2 cellular contexts compared by ENCODE assay signal in genomic region chr1:109197163-109198042, GRCh38.
A peak's percentile ranks its signal among the peaks of the same experiment; 100 is the strongest.
TF ChIP-seq lines count a peak whose summit lies in the region.

No MANE protein-coding gene starts in this region.

TF ChIP-seq in HEK293, 187 proteins besides CTCF, POLR2A, EP300 and RAD21 (continued from another document and continues in another):
- TF ChIP-seq ZNF488 (tag by site-specific recombination; IDR thresholded peaks at IDR 0.05) (no peak), KLF8 (tag by site-specific recombination; IDR thresholded peaks at IDR 0.05) (no peak), TRIM28 (IDR thresholded peaks at IDR 0.05; ENCODE audit: borderline replicate concordance, low read length) (no peak), ZSCAN30 (tag by site-specific recombination; IDR thresholded peaks at IDR 0.05) (no peak), ZNF560 (tag by site-specific recombination; IDR thresholded peaks at IDR 0.05; ENCODE audit: borderline replicate concordance) (no peak), ZBTB21 (tag by site-specific recombination; IDR thresholded peaks at IDR 0.05) (no peak), ZNF514 (tag by site-specific recombination; IDR thresholded peaks at IDR 0.05) (no peak), PRDM4 (tag by site-specific recombination; IDR thresholded peaks at IDR 0.05) (no peak), ZNF274 (IDR thresholded peaks at IDR 0.05; ENCODE audit: low read length) (no peak), ZNF274 (tag by site-specific recombination; IDR thresholded peaks at IDR 0.05; ENCODE audit: borderline replicate concordance) (no peak), ZBTB17 (tag by site-specific recombination; IDR thresholded peaks at IDR 0.05) (peak; percentile 89; the same call in 1 of the 2 replicates), GLIS2 (tag by site-specific recombination; IDR thresholded peaks at IDR 0.05) (peak; percentile 38; the same call in 1 of the 2 replicates), ZNF394 (tag by site-specific recombination; IDR thresholded peaks at IDR 0.05; ENCODE audit: borderline replicate concordance) (no peak), ZNF433 (tag by site-specific recombination; IDR thresholded peaks at IDR 0.05; ENCODE audit: low read depth) (no peak), ZXDB (tag by site-specific recombination; IDR thresholded peaks at IDR 0.05) (no peak), BCL6B (tag by site-specific recombination; IDR thresholded peaks at IDR 0.05) (no peak), ZNF626 (tag by site-specific recombination; IDR thresholded peaks at IDR 0.05) (no peak), REPIN1 (tag by site-specific recombination; IDR thresholded peaks at IDR 0.05; ENCODE audit: low read depth) (no peak), ZNF362 (tag by site-specific recombination; IDR thresholded peaks at IDR 0.05) (0 out of 2 replicates have a peak, but pooled peaks have one; percentile 28), ZNF660 (tag by site-specific recombination; IDR thresholded peaks at IDR 0.05) (no peak), ZNF544 (tag by site-specific recombination; IDR thresholded peaks at IDR 0.05) (no peak), HOXD13 (CRISPR knock-in tag; IDR thresholded peaks at IDR 0.05; ENCODE audit: borderline replicate concordance) (no peak)
- TF ChIP-seq, protein P1, sequence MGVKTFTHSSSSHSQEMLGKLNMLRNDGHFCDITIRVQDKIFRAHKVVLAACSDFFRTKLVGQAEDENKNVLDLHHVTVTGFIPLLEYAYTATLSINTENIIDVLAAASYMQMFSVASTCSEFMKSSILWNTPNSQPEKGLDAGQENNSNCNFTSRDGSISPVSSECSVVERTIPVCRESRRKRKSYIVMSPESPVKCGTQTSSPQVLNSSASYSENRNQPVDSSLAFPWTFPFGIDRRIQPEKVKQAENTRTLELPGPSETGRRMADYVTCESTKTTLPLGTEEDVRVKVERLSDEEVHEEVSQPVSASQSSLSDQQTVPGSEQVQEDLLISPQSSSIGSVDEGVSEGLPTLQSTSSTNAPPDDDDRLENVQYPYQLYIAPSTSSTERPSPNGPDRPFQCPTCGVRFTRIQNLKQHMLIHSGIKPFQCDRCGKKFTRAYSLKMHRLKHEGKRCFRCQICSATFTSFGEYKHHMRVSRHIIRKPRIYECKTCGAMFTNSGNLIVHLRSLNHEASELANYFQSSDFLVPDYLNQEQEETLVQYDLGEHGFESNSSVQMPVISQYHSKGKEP (tag by site-specific recombination; IDR thresholded peaks at IDR 0.05) = no peak
- TF ChIP-seq, protein P2, sequence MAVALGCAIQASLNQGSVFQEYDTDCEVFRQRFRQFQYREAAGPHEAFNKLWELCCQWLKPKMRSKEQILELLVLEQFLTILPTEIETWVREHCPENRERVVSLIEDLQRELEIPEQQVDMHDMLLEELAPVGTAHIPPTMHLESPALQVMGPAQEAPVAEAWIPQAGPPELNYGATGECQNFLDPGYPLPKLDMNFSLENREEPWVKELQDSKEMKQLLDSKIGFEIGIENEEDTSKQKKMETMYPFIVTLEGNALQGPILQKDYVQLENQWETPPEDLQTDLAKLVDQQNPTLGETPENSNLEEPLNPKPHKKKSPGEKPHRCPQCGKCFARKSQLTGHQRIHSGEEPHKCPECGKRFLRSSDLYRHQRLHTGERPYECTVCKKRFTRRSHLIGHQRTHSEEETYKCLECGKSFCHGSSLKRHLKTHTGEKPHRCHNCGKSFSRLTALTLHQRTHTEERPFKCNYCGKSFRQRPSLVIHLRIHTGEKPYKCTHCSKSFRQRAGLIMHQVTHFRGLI (tag by site-specific recombination; IDR thresholded peaks at IDR 0.05) = no peak

TF ChIP-seq in HepG2, 621 proteins besides CTCF, POLR2A, EP300 and RAD21 (continued from another document and continues in another):
- TF ChIP-seq BRF2 (CRISPR knock-in tag; IDR thresholded peaks at IDR 0.05) = no peak
- TF ChIP-seq, protein P3, sequence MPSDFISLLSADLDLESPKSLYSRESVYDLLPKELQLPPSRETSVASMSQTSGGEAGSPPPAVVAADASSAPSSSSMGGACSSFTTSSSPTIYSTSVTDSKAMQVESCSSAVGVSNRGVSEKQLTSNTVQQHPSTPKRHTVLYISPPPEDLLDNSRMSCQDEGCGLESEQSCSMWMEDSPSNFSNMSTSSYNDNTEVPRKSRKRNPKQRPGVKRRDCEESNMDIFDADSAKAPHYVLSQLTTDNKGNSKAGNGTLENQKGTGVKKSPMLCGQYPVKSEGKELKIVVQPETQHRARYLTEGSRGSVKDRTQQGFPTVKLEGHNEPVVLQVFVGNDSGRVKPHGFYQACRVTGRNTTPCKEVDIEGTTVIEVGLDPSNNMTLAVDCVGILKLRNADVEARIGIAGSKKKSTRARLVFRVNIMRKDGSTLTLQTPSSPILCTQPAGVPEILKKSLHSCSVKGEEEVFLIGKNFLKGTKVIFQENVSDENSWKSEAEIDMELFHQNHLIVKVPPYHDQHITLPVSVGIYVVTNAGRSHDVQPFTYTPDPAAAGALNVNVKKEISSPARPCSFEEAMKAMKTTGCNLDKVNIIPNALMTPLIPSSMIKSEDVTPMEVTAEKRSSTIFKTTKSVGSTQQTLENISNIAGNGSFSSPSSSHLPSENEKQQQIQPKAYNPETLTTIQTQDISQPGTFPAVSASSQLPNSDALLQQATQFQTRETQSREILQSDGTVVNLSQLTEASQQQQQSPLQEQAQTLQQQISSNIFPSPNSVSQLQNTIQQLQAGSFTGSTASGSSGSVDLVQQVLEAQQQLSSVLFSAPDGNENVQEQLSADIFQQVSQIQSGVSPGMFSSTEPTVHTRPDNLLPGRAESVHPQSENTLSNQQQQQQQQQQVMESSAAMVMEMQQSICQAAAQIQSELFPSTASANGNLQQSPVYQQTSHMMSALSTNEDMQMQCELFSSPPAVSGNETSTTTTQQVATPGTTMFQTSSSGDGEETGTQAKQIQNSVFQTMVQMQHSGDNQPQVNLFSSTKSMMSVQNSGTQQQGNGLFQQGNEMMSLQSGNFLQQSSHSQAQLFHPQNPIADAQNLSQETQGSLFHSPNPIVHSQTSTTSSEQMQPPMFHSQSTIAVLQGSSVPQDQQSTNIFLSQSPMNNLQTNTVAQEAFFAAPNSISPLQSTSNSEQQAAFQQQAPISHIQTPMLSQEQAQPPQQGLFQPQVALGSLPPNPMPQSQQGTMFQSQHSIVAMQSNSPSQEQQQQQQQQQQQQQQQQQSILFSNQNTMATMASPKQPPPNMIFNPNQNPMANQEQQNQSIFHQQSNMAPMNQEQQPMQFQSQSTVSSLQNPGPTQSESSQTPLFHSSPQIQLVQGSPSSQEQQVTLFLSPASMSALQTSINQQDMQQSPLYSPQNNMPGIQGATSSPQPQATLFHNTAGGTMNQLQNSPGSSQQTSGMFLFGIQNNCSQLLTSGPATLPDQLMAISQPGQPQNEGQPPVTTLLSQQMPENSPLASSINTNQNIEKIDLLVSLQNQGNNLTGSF (CRISPR knock-in tag; IDR thresholded peaks at IDR 0.05) = no peak
- peak; percentile 49 for TF ChIP-seq TEAD3 (CRISPR knock-in tag; optimal IDR thresholded peaks at IDR 0.05; ENCODE audit: borderline replicate concordance)
- no peak for TF ChIP-seq ZMYM4 (CRISPR knock-in tag; IDR thresholded peaks at IDR 0.05)
- TF ChIP-seq CREB3 (CRISPR knock-in tag; IDR thresholded peaks at IDR 0.05) = no peak
- TF ChIP-seq NFE2L1 (CRISPR knock-in tag; IDR thresholded peaks at IDR 0.05; ENCODE audit: borderline replicate concordance) = no peak
- no peak for TF ChIP-seq TBX3 (IDR thresholded peaks at IDR 0.05; ENCODE audit: borderline replicate concordance)
- TF ChIP-seq ZBTB21 (CRISPR knock-in tag; IDR thresholded peaks at IDR 0.05) = no peak
- TF ChIP-seq, protein P4, sequence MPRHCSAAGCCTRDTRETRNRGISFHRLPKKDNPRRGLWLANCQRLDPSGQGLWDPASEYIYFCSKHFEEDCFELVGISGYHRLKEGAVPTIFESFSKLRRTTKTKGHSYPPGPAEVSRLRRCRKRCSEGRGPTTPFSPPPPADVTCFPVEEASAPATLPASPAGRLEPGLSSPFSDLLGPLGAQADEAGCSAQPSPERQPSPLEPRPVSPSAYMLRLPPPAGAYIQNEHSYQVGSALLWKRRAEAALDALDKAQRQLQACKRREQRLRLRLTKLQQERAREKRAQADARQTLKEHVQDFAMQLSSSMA (CRISPR knock-in tag; IDR thresholded peaks at IDR 0.05) = no peak
- no peak for TF ChIP-seq TGIF2 (CRISPR knock-in tag; IDR thresholded peaks at IDR 0.05)
- TF ChIP-seq, protein P5, sequence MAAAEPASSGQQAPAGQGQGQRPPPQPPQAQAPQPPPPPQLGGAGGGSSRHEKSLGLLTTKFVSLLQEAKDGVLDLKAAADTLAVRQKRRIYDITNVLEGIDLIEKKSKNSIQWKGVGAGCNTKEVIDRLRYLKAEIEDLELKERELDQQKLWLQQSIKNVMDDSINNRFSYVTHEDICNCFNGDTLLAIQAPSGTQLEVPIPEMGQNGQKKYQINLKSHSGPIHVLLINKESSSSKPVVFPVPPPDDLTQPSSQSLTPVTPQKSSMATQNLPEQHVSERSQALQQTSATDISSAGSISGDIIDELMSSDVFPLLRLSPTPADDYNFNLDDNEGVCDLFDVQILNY (CRISPR knock-in tag; conservative IDR thresholded peaks at IDR 0.05) = no peak
- TF ChIP-seq ZNF567 (CRISPR knock-in tag; IDR thresholded peaks at IDR 0.05; ENCODE audit: borderline replicate concordance) = no peak
- no peak for TF ChIP-seq U2AF1 (optimal IDR thresholded peaks at IDR 0.05; ENCODE audit: low read depth, low read length)
- TF ChIP-seq RARG (CRISPR knock-in tag; IDR thresholded peaks at IDR 0.05; ENCODE audit: low read depth) = no peak
- TF ChIP-seq ZNF34 (CRISPR knock-in tag; IDR thresholded peaks at IDR 0.05; ENCODE audit: borderline replicate concordance) = no peak
- TF ChIP-seq ZFP37 (CRISPR knock-in tag; IDR thresholded peaks at IDR 0.05; ENCODE audit: borderline replicate concordance) = no peak
- TF ChIP-seq ZNF564 (CRISPR knock-in tag; IDR thresholded peaks at IDR 0.05) = no peak
- no peak for TF ChIP-seq ZZZ3 (CRISPR knock-in tag; IDR thresholded peaks at IDR 0.05; ENCODE audit: borderline replicate concordance)
- no peak for TF ChIP-seq DDIT3 (CRISPR knock-in tag; IDR thresholded peaks at IDR 0.05)
- TF ChIP-seq, protein P6, sequence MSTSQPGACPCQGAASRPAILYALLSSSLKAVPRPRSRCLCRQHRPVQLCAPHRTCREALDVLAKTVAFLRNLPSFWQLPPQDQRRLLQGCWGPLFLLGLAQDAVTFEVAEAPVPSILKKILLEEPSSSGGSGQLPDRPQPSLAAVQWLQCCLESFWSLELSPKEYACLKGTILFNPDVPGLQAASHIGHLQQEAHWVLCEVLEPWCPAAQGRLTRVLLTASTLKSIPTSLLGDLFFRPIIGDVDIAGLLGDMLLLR (CRISPR knock-in tag; IDR thresholded peaks at IDR 0.05) = no peak
- TF ChIP-seq, protein P7, sequence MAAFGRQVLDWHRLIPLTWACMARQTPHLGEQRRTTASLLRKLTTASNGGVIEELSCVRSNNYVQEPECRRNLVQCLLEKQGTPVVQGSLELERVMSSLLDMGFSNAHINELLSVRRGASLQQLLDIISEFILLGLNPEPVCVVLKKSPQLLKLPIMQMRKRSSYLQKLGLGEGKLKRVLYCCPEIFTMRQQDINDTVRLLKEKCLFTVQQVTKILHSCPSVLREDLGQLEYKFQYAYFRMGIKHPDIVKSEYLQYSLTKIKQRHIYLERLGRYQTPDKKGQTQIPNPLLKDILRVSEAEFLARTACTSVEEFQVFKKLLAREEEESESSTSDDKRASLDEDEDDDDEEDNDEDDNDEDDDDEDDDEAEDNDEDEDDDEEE (CRISPR knock-in tag; IDR thresholded peaks at IDR 0.05) = no peak
- no peak for TF ChIP-seq ZFY (CRISPR knock-in tag; IDR thresholded peaks at IDR 0.05)
- TF ChIP-seq ZNF280D (CRISPR knock-in tag; IDR thresholded peaks at IDR 0.05) = no peak
- no peak for TF ChIP-seq ZNF75D (CRISPR knock-in tag; IDR thresholded peaks at IDR 0.05; ENCODE audit: borderline replicate concordance)
- no peak for TF ChIP-seq ZNF570 (CRISPR knock-in tag; IDR thresholded peaks at IDR 0.05; ENCODE audit: borderline replicate concordance)
- no peak for TF ChIP-seq ZNF704 (CRISPR knock-in tag; IDR thresholded peaks at IDR 0.05; ENCODE audit: borderline replicate concordance)
- TF ChIP-seq ATAD3A (CRISPR knock-in tag; IDR thresholded peaks at IDR 0.05) = no peak
- no peak for TF ChIP-seq ATF7-NPFF (CRISPR knock-in tag; IDR thresholded peaks at IDR 0.05; ENCODE audit: low read depth)
